Comparison of ENCODE assay signal across 8 cellular contexts in the genomic region with DNA sequence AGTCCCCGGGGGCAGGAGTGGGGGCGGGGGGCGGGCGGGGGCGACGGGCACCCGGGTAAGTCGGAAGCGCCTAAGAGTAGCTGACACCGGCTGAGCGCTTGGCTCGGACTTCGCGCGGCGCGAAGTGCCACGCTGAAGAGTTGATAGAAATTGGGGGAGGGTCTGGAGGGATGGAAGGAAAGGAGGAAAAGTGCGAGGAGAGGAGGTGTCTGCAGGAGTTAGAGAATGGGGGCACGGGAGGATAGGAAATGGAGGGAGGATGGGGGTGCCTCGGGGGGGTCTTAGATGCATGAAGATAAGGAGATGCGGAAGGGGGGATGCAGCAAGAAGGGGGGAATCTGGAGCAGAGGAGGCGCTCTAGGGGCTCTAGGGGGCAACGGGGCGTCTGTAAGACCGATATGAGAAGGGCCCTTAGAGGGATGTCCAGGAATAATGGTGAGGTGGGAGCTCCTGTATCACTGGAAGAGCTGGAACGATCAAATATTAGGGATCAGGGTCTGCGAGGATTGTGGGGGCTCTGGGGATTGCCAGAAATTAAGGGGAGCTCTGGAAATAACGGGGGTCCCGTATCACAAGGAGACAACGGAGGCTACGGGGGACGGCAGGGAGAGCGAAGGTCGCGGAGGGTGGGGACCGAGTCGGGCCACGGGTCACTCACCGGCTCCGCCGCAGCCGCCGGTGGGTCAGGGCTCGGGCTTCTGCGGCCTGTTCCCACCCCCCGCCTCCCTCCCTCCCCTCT. TPM values are rescaled to one million over a fixed set of nuclear protein-coding genes. Genes with fewer than 3 reads are reported as not detected.
DNase-seq lines count a peak whose midpoint lies in the region; ATAC-seq and TF ChIP-seq lines count a peak whose summit lies in the region.

A gene with protein sequence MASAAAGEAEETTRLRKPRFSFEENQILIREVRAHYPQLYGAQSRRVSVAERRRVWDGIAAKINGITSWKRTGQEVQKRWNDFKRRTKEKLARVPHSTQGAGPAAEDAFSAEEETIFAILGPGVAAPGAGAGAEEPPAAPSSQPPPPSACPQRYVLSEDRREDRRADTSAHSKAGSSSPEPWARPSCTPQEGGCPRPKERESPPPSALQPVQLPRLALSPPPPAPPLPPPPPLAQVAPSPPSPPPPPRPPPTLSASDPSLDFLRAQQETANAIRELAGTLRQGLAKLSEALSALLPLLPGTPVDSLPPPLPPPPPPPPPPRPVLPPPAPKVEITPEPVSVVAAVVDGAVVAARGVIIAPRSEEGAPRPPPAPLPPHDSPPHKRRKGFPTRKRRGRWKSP (minus strand): TSS at position 702 of the 739 bp plus-strand sequence. CDS start 840 bp downstream, outside the sequence.

- H3K4me2 ChIP-seq in OCI-LY1 (ENCODE audit: low read length), result peak within 1 kb of the TSS; percentile 85

- peaks cover 17% of the 10 kb centered on the region for H3K4me1 ChIP-seq in OCI-LY1 (ENCODE audit: insufficient read depth, low read length, severe bottlenecking)
- H3K4me1 ChIP-seq in ectodermal cell (ENCODE audit: control insufficient read depth, insufficient read depth, low read length), result no peaks in the 10 kb centered on the region
- H3K4me1 ChIP-seq in muscle layer of colon (ENCODE audit: insufficient read depth, low read length), result peaks cover 16% of the 10 kb centered on the region

- H3K9ac ChIP-seq in OCI-LY1 (ENCODE audit: low read length) (peak within 1 kb of the TSS; percentile 91), muscle layer of colon (ENCODE audit: low read length) (peak within 1 kb of the TSS; percentile 44)

- DNase-seq in GM20000 (ENCODE audit: low spot score) (peak; percentile 58), NCI-H446 (lab: John Stamatoyannopoulos, UW) (no peak)

- H3K4me3 ChIP-seq in OCI-LY1 (ENCODE audit: low read depth, low read length, poor library complexity, severe bottlenecking) (peak within 1 kb of the TSS; percentile 96), ectodermal cell (ENCODE audit: insufficient read depth, low read depth, low read length) (peak within 1 kb of the TSS; percentile 57), muscle layer of colon (ENCODE audit: low read depth in 1 of 2, low read length in 2 of 2) (peak within 1 kb of the TSS; percentile 77 to 88)

- H3K27ac ChIP-seq in OCI-LY1 (ENCODE audit: low read depth, low read length, poor library complexity, severe bottlenecking) (peak within 1 kb of the TSS; percentile 31), ectodermal cell (ENCODE audit: insufficient read depth, low read depth, low read length, poor library complexity, severe bottlenecking) (peak within 1 kb of the TSS; percentile 45), muscle layer of colon (ENCODE audit: low read depth, low read length) (peak within 1 kb of the TSS; percentile 80)

- H3K27me3 ChIP-seq in OCI-LY1 (ENCODE audit: insufficient read depth, low read length) (no peaks in the 10 kb centered on the region), ectodermal cell (ENCODE audit: control insufficient read depth, insufficient read depth, low read length, poor library complexity, severe bottlenecking) (peaks cover 24% of the 10 kb centered on the region), muscle layer of colon (ENCODE audit: control insufficient read depth in 1 of 2, insufficient read depth in 2 of 2, low read length in 2 of 2) (no peaks in the 10 kb centered on the region)

- H3K36me3 ChIP-seq in OCI-LY1 (ENCODE audit: insufficient read depth, low read length) (peaks cover 30% of the 10 kb centered on the region), ectodermal cell (ENCODE audit: control insufficient read depth, insufficient read depth, low read length) (peaks cover 15% of the 10 kb centered on the region), muscle layer of colon (ENCODE audit: insufficient read depth, low read length) (peaks cover 16% of the 10 kb centered on the region)

- no peaks in the 10 kb centered on the region for H4K20me1 ChIP-seq in OCI-LY1 (ENCODE audit: insufficient read depth, low read length)

- no peak for ATAC-seq in GM18511 (IDR thresholded peaks at IDR 0.05; ENCODE audit: unreplicated experiment)
- ATAC-seq in HG02610 (IDR thresholded peaks at IDR 0.05; ENCODE audit: unreplicated experiment), result no peak
- no peak for ATAC-seq in GM21447 (IDR thresholded peaks at IDR 0.05; ENCODE audit: unreplicated experiment)

- no peaks in the 10 kb centered on the region for H3K79me2 ChIP-seq in OCI-LY1 (ENCODE audit: insufficient read depth, low read length)

- 1% methylated on average over 47 of the region's 47 CpGs for WGBS in ectodermal cell, 2 experiments

- H3K9me3 ChIP-seq in OCI-LY1 (ENCODE audit: low read length) (no peaks in the 10 kb centered on the region), ectodermal cell (ENCODE audit: control insufficient read depth, low read length) (no peaks in the 10 kb centered on the region), muscle layer of colon (ENCODE audit: low read length) (no peaks in the 10 kb centered on the region)

- no peak within 1 kb of the TSS for H2AFZ ChIP-seq in OCI-LY1 (ENCODE audit: low read length)

- H3F3A ChIP-seq in OCI-LY1 (ENCODE audit: insufficient read depth, low read length), result no peaks in the 10 kb centered on the region

- no peak for TF ChIP-seq CTCF in GM20000 (IDR thresholded peaks at IDR 0.05; ENCODE audit: extremely low read depth, missing control alignments)
- no peak for TF ChIP-seq CTCF in OCI-LY1 (IDR thresholded peaks at IDR 0.05; ENCODE audit: low read length)

- H3K9me2 ChIP-seq in OCI-LY1 (ENCODE audit: low read depth, low read length), result no peaks in the 10 kb centered on the region

RNA-seq across cellular contexts. Expression of the gene that starts here (rescaled TPM):
- polyA plus RNA-seq in ectodermal cell (2013, experiment 1 of 4), result 12.9 TPM
- 10.9 TPM for polyA plus RNA-seq in ectodermal cell (2013, experiment 2 of 4)
- polyA plus RNA-seq in ectodermal cell (2013, experiment 3 of 4), result 11.3 TPM
- polyA plus RNA-seq in ectodermal cell (2013, experiment 4 of 4), result 11.7 TPM
